In genomic region chr14:55129086-55129427, GRCh38 we compare ENCODE assay signal across 8 cellular contexts.
DNase-seq lines count a peak whose midpoint lies in the region; FAIRE-seq and TF ChIP-seq lines count a peak whose summit lies in the region.

LGALS3 (plus strand) TSS chr14:55129252; CDS start chr14:55137374, 8,122 bp downstream.

- no peaks in the 10 kb centered on the region for H3K9me3 Mint-ChIP-seq in nephron

- H3K27ac ChIP-seq in HEK293 (ENCODE audit: extremely low read depth, low read depth, low read length), result peak within 1 kb of the TSS; percentile 43; the same call in 1 of the 2 replicates

- H3K4me1 Mint-ChIP-seq in nephron, result peaks cover 22% of the 10 kb centered on the region

- no peak for TF ChIP-seq CTCF in HEK293 (tag by site-specific recombination; IDR thresholded peaks at IDR 0.05)
- TF ChIP-seq CTCF in fibroblast of pulmonary artery (IDR thresholded peaks at IDR 0.05; ENCODE audit: low read length, missing control alignments), result no peak
- no peak for TF ChIP-seq CTCF in nephron (IDR thresholded peaks at IDR 0.05; ENCODE audit: unreplicated experiment in 3 of 3)

- peaks cover 19% of the 10 kb centered on the region for H3K4me1 ChIP-seq in HEK293 (ENCODE audit: control insufficient read depth, insufficient read depth, low read length)

- H3K27me3 Mint-ChIP-seq in nephron (ENCODE audit: low read depth), result peaks cover 71% of the 10 kb centered on the region

- peak; percentile 53 for DNase-seq in GM18507 (ENCODE audit: extremely low spot score, insufficient read length, low read depth)
- peak; percentile 41 for DNase-seq in NCI-H1048 (lab: John Stamatoyannopoulos, UW)
- peak; percentile 45 to 55 for DNase-seq in activated T-cell treated with anti-CD3 and anti-CD28 coated beads, Interleukin-2, amount 50 U/mL, for 48 hours
- peak; percentile 64 for DNase-seq in fibroblast of pulmonary artery (ENCODE audit: low read depth)
- DNase-seq in foreskin melanocyte, result no peak
- no peak for DNase-seq in NCI-H1092 (lab: John Stamatoyannopoulos, UW)

- POLR2A ChIA-PET in HEK293 (lab: Yijun Ruan, JAX), result interaction anchor here (0.8 to 1.8 kb wide), 3 partner anchors 21 to 35 kb away, joined by 3 to 7 read pairs (median 3); no protein-coding TSS in a partner anchor

- CTCF ChIA-PET in HEK293 (lab: Yijun Ruan, JAX), result no interaction called here

- H3K27ac Mint-ChIP-seq in nephron, result no peak within 1 kb of the TSS

- no peaks in the 10 kb centered on the region for H3K36me3 ChIP-seq in HEK293 (ENCODE audit: control insufficient read depth in 2 of 2, insufficient read depth in 1 of 2, low read length in 2 of 2)

- H3K9me3 ChIP-seq in HEK293 (ENCODE audit: control insufficient read depth, insufficient read depth, low read depth, low read length), result no peaks in the 10 kb centered on the region

- peak within 1 kb of the TSS; percentile 83 to 87 (median 83) for H3K4me3 Mint-ChIP-seq in nephron

- H3K4me3 ChIP-seq in HEK293 (ENCODE audit: low read depth, low read length), result peak within 1 kb of the TSS; percentile 49
- peak within 1 kb of the TSS; percentile 74 for H3K4me3 ChIP-seq in fibroblast of pulmonary artery (replicated peaks; ENCODE audit: low read depth, low read length)

- no peak for FAIRE-seq in GM18507 (lab: Jason Lieb, UNC)

- H3K36me3 Mint-ChIP-seq in nephron (ENCODE audit: low read depth), result no peaks in the 10 kb centered on the region

TF ChIP-seq in HEK293, 187 proteins besides CTCF, POLR2A, EP300 and RAD21:
- no peak for TF ChIP-seq FEZF1 (tag by site-specific recombination; IDR thresholded peaks at IDR 0.05)
- no peak for TF ChIP-seq ZNF791 (tag by site-specific recombination; IDR thresholded peaks at IDR 0.05)
- peak; percentile 27; the same call in 1 of the 2 replicates for TF ChIP-seq ZNF449 (tag by site-specific recombination; IDR thresholded peaks at IDR 0.05)
- no peak for TF ChIP-seq ZNF266 (tag by site-specific recombination; IDR thresholded peaks at IDR 0.05; ENCODE audit: low read depth)
- TF ChIP-seq PRDM2 (tag by site-specific recombination; IDR thresholded peaks at IDR 0.05; ENCODE audit: borderline replicate concordance), result no peak
- TF ChIP-seq ZNF623 (tag by site-specific recombination; IDR thresholded peaks at IDR 0.05), result no peak
- TF ChIP-seq ZNF10 (tag by site-specific recombination; IDR thresholded peaks at IDR 0.05), result no peak
- no peak for TF ChIP-seq ZNF394 (tag by site-specific recombination; IDR thresholded peaks at IDR 0.05; ENCODE audit: borderline replicate concordance)

Comparison
In these comparisons a context has a peak if more than half of its experiments do, and no peak if none do; other contexts are left out.
1. DNase-seq: peak in GM18507 (single experiment), NCI-H1048 (single experiment), activated T-cell treated with anti-CD3 and anti-CD28 coated beads, Interleukin-2, amount 50 U/mL, for 48 hours (2 of 2) and fibroblast of pulmonary artery (single experiment); none in foreskin melanocyte (single experiment) and NCI-H1092 (single experiment).